7 cellular contexts compared by ENCODE assay signal in genomic region chr11:126284829-126285228, GRCh38. TPM values are rescaled to one million over a fixed set of nuclear protein-coding genes. Genes with fewer than 3 reads are reported as not detected.
DNase-seq lines count a peak whose midpoint lies in the region; ATAC-seq and TF ChIP-seq lines count a peak whose summit lies in the region.

No MANE protein-coding gene starts in this region.

- ATAC-seq in HG02623 (IDR thresholded peaks at IDR 0.05; ENCODE audit: unreplicated experiment): peak; percentile 43

- no peak overlapping the region for H3K4me3 Mint-ChIP-seq in chondrocyte (ENCODE audit: unreplicated experiment)

- peaks cover 22% of the 10 kb centered on the region for H3K4me1 Mint-ChIP-seq in chondrocyte (ENCODE audit: low read depth)

- H3K27me3 Mint-ChIP-seq in chondrocyte (ENCODE audit: low read depth): no peaks in the 10 kb centered on the region

- in situ Hi-C loops in GM13977 (cut with MboI; ENCODE audit: low pct_unique_long_range_greater_than_20kb, low sequenced_read_pairs, unreplicated experiment): no loop called here

- H3K36me3 Mint-ChIP-seq in chondrocyte (ENCODE audit: low read depth): no peaks in the 10 kb centered on the region

- peak overlapping the region; percentile 37 for H3K27ac Mint-ChIP-seq in chondrocyte (ENCODE audit: unreplicated experiment)

- TF ChIP-seq CTCF in GM13977 (IDR thresholded peaks at IDR 0.05; ENCODE audit: extremely low read depth, insufficient read depth, missing control alignments) (no peak), chondrocyte (IDR thresholded peaks at IDR 0.05) (no peak)

- DNase-seq in GM13977 (ENCODE audit: low spot score): peak; percentile 65
- DNase-seq in NCI-H2029 (lab: John Stamatoyannopoulos, UW): peak; percentile 86
- DNase-seq in activated CD4-positive, alpha-beta T cell treated with anti-CD3 and anti-CD28 coated beads for 24 hours (ENCODE audit: low read depth in 2 of 2): peak; percentile 80 to 87
- no peak for DNase-seq in chondrocyte (ENCODE audit: low spot score)
- peak; percentile 77 for DNase-seq in pulmonary artery endothelial cell (ENCODE audit: low read depth, low spot score)
- no peak for DNase-seq in GM19240 (ENCODE audit: insufficient read length, low spot score)

- no peaks in the 10 kb centered on the region for H3K9me3 Mint-ChIP-seq in chondrocyte (ENCODE audit: low read depth)

RNA-seq across cellular contexts. Expression of gene TIRAP, which starts 1.9 kb away (rescaled TPM):
- total RNA-seq in chondrocyte (8.6 to 10.0 TPM (median 9.8 TPM) in 3 replicates), pulmonary artery endothelial cell (2.4 and 3.2 TPM in 2 replicates)

RNA-seq across cellular contexts. Expression of gene FOXRED1, which starts 15.9 kb away (rescaled TPM):
- total RNA-seq in chondrocyte: 19.1 to 32.5 TPM (median 19.3 TPM) in 3 replicates
- 12.5 and 15.5 TPM in 2 replicates for total RNA-seq in pulmonary artery endothelial cell

RNA-seq across cellular contexts. Expression of gene SRPRA, which starts 16.1 kb away (rescaled TPM):
- total RNA-seq in chondrocyte (108 to 144 TPM (median 110 TPM) in 3 replicates), pulmonary artery endothelial cell (47.7 and 63.7 TPM in 2 replicates)

RNA-seq across cellular contexts. Expression of gene DCPS, which starts 19.0 kb away (rescaled TPM):
- total RNA-seq in chondrocyte: 12.3 to 14.8 TPM (median 12.4 TPM) in 3 replicates
- 13.6 and 15.2 TPM in 2 replicates for total RNA-seq in pulmonary artery endothelial cell

Comparison
In these comparisons a context has a peak if more than half of its experiments do, and no peak if none do; other contexts are left out.
1. DNase-seq: peak in GM13977 (single experiment), NCI-H2029 (single experiment), activated CD4-positive, alpha-beta T cell treated with anti-CD3 and anti-CD28 coated beads for 24 hours (2 of 2) and pulmonary artery endothelial cell (single experiment); none in chondrocyte (single experiment) and GM19240 (single experiment).